ENCODE assay signal across 9 cellular contexts in genomic region chr20:32052090-32052791, GRCh38. TPM values are rescaled to one million over a fixed set of nuclear protein-coding genes. Genes with fewer than 3 reads are reported as not detected.
A peak's percentile ranks its signal among the peaks of the same experiment; 100 is the strongest.
DNase-seq lines count a peak whose midpoint lies in the region; ATAC-seq, FAIRE-seq and TF ChIP-seq lines count a peak whose summit lies in the region.
"Had no signal": no experiment of that assay in that cellular context is flagged by ENCODE, and none has a peak within 500 bp of the region (broad histone marks: within the 10 kb centered on the region; RNA-seq: fewer than 3 reads in every experiment).

TSS of gene HCK (plus strand) at chr20:32052242.

- H4K8ac ChIP-seq in H1 (ENCODE audit: extremely low read depth, insufficient read depth, low read length), result 0 out of 2 replicates have a peak within 1 kb of the TSS, but pooled peaks have one; percentile 53
- no peak within 1 kb of the TSS for H4K8ac ChIP-seq in neuronal stem cell (ENCODE audit: low read depth, low read length)

- H3K36me3 ChIP-seq in DOHH2 (ENCODE audit: control insufficient read depth, low read length), result no peaks in the 10 kb centered on the region
- H3K36me3 ChIP-seq in Karpas-422 (ENCODE audit: insufficient read depth, low read length), result no peaks in the 10 kb centered on the region
- no peaks in the 10 kb centered on the region for H3K36me3 ChIP-seq in H1 (ENCODE audit: control insufficient read depth in 2 of 4, insufficient read depth in 4 of 4, low read length in 3 of 4)
- H3K36me3 ChIP-seq in neuronal stem cell (replicated peaks in 1 of 2; ENCODE audit: control insufficient read depth in 2 of 2, insufficient read depth in 2 of 2, low read length in 2 of 2), result no peaks in the 10 kb centered on the region
- H3K36me3 ChIP-seq in osteoblast (ENCODE audit: insufficient read depth, low read length), result no peaks in the 10 kb centered on the region

- H3K79me2 ChIP-seq in DOHH2 (ENCODE audit: control insufficient read depth, low read length) (no peaks in the 10 kb centered on the region), Karpas-422 (ENCODE audit: low read length) (no peaks in the 10 kb centered on the region), H1 (ENCODE audit: control insufficient read depth in 1 of 2, insufficient read depth in 2 of 2, low read length in 2 of 2) (no peaks in the 10 kb centered on the region), osteoblast (ENCODE audit: insufficient read depth, low read length) (no peaks in the 10 kb centered on the region)

- H4K91ac ChIP-seq in H1 (replicated peaks; ENCODE audit: insufficient read length, low read length) (no peak within 1 kb of the TSS), neuronal stem cell (ENCODE audit: low read depth, low read length, poor library complexity) (no peak within 1 kb of the TSS)

- H2AK5ac ChIP-seq in H1 (ENCODE audit: low read depth, low read length) (no peak within 1 kb of the TSS), neuronal stem cell (ENCODE audit: low read depth, low read length) (no peak within 1 kb of the TSS)

- peak within 1 kb of the TSS; percentile 59 for H3K9ac ChIP-seq in Karpas-422 (ENCODE audit: low read length)
- peak within 1 kb of the TSS in 3 of 4 experiments; percentile 14 to 61 (median 17); a peak in 3 of 7 replicates for H3K9ac ChIP-seq in H1 (replicated peaks in 1 of 4; ENCODE audit: extremely low read depth in 1 of 4, low read depth in 3 of 4, low read length in 3 of 4)
- no peak within 1 kb of the TSS for H3K9ac ChIP-seq in neuronal stem cell (ENCODE audit: low read depth, low read length, poor library complexity)

- H2BK15ac ChIP-seq in H1 (ENCODE audit: low read length) (peak within 1 kb of the TSS; percentile 48; the same call in 1 of the 2 replicates), neuronal stem cell (ENCODE audit: low read length) (no peak within 1 kb of the TSS)

- peak within 1 kb of the TSS; percentile 78 for H3K4me3 ChIP-seq in DOHH2 (ENCODE audit: low read length)
- peak within 1 kb of the TSS; percentile 55 for H3K4me3 ChIP-seq in Karpas-422 (ENCODE audit: low read length)
- peak within 1 kb of the TSS; percentile 35 to 75 (median 66) for H3K4me3 ChIP-seq in H1 (ENCODE audit: extremely low read depth in 1 of 4, insufficient read depth in 2 of 4, low read depth in 3 of 4, low read length in 4 of 4)
- H3K4me3 ChIP-seq in neuronal stem cell (ENCODE audit: low read length in 2 of 2), result peak within 1 kb of the TSS in 1 of 2 donors; percentile 3
- no peak within 1 kb of the TSS for H3K4me3 ChIP-seq in osteoblast (ENCODE audit: insufficient read depth, low read length)

- no peak for TF ChIP-seq EP300 in H1 (IDR thresholded peaks at IDR 0.05; ENCODE audit: borderline replicate concordance in 1 of 2, low read depth in 2 of 2, low read length in 2 of 2)

- H3K27ac ChIP-seq in DOHH2 (ENCODE audit: low read depth, low read length), result no peak within 1 kb of the TSS
- no peak within 1 kb of the TSS for H3K27ac ChIP-seq in Karpas-422 (ENCODE audit: low read length)
- no peak within 1 kb of the TSS for H3K27ac ChIP-seq in H1 (ENCODE audit: low read depth, low read length)
- no peak within 1 kb of the TSS for H3K27ac ChIP-seq in neuronal stem cell (replicated peaks; ENCODE audit: low read length)
- H3K27ac ChIP-seq in osteoblast (ENCODE audit: low read depth, low read length), result no peak within 1 kb of the TSS

- H3K14ac ChIP-seq in H1 (ENCODE audit: insufficient read length) (no peak within 1 kb of the TSS), neuronal stem cell (ENCODE audit: low read length) (peak within 1 kb of the TSS; percentile 40)

- DNase-seq in Karpas-422 (no peak), H1 (ENCODE audit: low read depth in 1 of 2, low spot score in 2 of 2) (peak in 1 of 2 experiments; percentile 58), neuronal stem cell (ENCODE audit: low spot score) (no peak), NCI-H774 (lab: John Stamatoyannopoulos, UW) (no peak), NCI-H2107 (lab: John Stamatoyannopoulos, UW) (no peak), osteoblast (ENCODE audit: insufficient read length, low spot score, missing footprints) (no peak)

- H3K4ac ChIP-seq in H1 (replicated peaks; ENCODE audit: insufficient read length, low read depth, low read length), result no peak within 1 kb of the TSS
- H3K4ac ChIP-seq in neuronal stem cell (ENCODE audit: low read length), result no peak within 1 kb of the TSS

- no peak within 1 kb of the TSS for H2BK120ac ChIP-seq in H1 (replicated peaks; ENCODE audit: low read depth, low read length)
- no peak within 1 kb of the TSS for H2BK120ac ChIP-seq in neuronal stem cell (ENCODE audit: low read depth, low read length)

- H3K9me2 ChIP-seq in DOHH2 (replicated peaks; ENCODE audit: control insufficient read depth, low read length), result no peaks in the 10 kb centered on the region
- no peaks in the 10 kb centered on the region for H3K9me2 ChIP-seq in Karpas-422 (replicated peaks; ENCODE audit: insufficient read depth, low read length)

- CTCF ChIA-PET in H1 (lab: Charles Lee; ENCODE audit: partially characterized antibody), result interaction anchor here (1.0 to 2.2 kb wide), 3 partner anchors 17 to 205 kb away, joined by 3 to 5 read pairs (median 3); no protein-coding TSS in a partner anchor

- H2AFZ ChIP-seq in Karpas-422 (ENCODE audit: low read length) (no peak within 1 kb of the TSS), H1 (ENCODE audit: low read length) (no peak within 1 kb of the TSS; the same call in 1 of the 2 replicates), neuronal stem cell (ENCODE audit: low read length) (peak within 1 kb of the TSS; percentile 53), osteoblast (ENCODE audit: low read length) (no peak within 1 kb of the TSS)

- H3K18ac ChIP-seq in H1 (ENCODE audit: extremely low read depth, low read length) (peak within 1 kb of the TSS; percentile 71), neuronal stem cell (ENCODE audit: low read length) (peak within 1 kb of the TSS; percentile 60)

- H2BK12ac ChIP-seq in H1 (ENCODE audit: low read depth, low read length), result no peak within 1 kb of the TSS
- no peak within 1 kb of the TSS for H2BK12ac ChIP-seq in neuronal stem cell (ENCODE audit: low read length)

- H3K23me2 ChIP-seq in H1 (ENCODE audit: low read depth, low read length), result peaks cover 8% of the 10 kb centered on the region; the same call in 1 of the 2 replicates

- H2BK5ac ChIP-seq in H1 (ENCODE audit: low read depth, low read length), result no peak within 1 kb of the TSS
- H2BK5ac ChIP-seq in neuronal stem cell (ENCODE audit: low read length), result no peak within 1 kb of the TSS

- 0 out of 2 replicates have a peak, but pooled peaks cover 2% of the 10 kb centered on the region for H3F3A ChIP-seq in DOHH2 (ENCODE audit: control insufficient read depth, insufficient read depth)

- H4K5ac ChIP-seq in H1 (ENCODE audit: insufficient read length, low read depth, low read length), result no peak within 1 kb of the TSS

- no peak for TF ChIP-seq RAD21 in H1 (IDR thresholded peaks at IDR 0.05 in 1 of 2, conservative IDR thresholded peaks at IDR 0.05 in 1 of 2; ENCODE audit: low read depth in 2 of 2, low read length in 2 of 2)

- H4K20me1 ChIP-seq in DOHH2 (ENCODE audit: control insufficient read depth, insufficient read depth, low read depth, low read length) (no peaks in the 10 kb centered on the region), Karpas-422 (ENCODE audit: insufficient read depth, low read depth, low read length) (no peaks in the 10 kb centered on the region), H1 (replicated peaks in 1 of 2; ENCODE audit: control insufficient read depth in 1 of 2, insufficient read depth in 2 of 2, low read length in 2 of 2) (no peaks in the 10 kb centered on the region), osteoblast (ENCODE audit: insufficient read depth, low read length) (peaks cover 2% of the 10 kb centered on the region)

- no peaks in the 10 kb centered on the region for H3K9me3 ChIP-seq in DOHH2 (ENCODE audit: control insufficient read depth, insufficient read depth, low read length)
- no peaks in the 10 kb centered on the region for H3K9me3 ChIP-seq in Karpas-422 (ENCODE audit: low read length)
- H3K9me3 ChIP-seq in H1 (ENCODE audit: insufficient read depth in 2 of 2, low read depth in 1 of 2, low read length in 1 of 2), result no peaks in the 10 kb centered on the region
- H3K9me3 ChIP-seq in neuronal stem cell (replicated peaks in 1 of 2; ENCODE audit: control insufficient read depth in 2 of 2, insufficient read depth in 1 of 2, low read depth in 1 of 2, low read length in 2 of 2), result peaks cover 2 to 8% of the 10 kb centered on the region in 2 donors
- H3K9me3 ChIP-seq in osteoblast (ENCODE audit: low read depth, low read length), result no peaks in the 10 kb centered on the region

- H3K4me2 ChIP-seq in DOHH2 (ENCODE audit: low read length) (peak within 1 kb of the TSS; percentile 90), Karpas-422 (ENCODE audit: low read depth, low read length, poor library complexity, severe bottlenecking) (peak within 1 kb of the TSS; percentile 65), H1 (ENCODE audit: insufficient read depth in 1 of 2, low read depth in 2 of 2, low read length in 2 of 2) (peak within 1 kb of the TSS; percentile 62 to 79), neuronal stem cell (ENCODE audit: insufficient read depth, low read length, poor library complexity, severe bottlenecking) (peak within 1 kb of the TSS; percentile 57), osteoblast (ENCODE audit: insufficient read depth, low read length) (no peak within 1 kb of the TSS)

- H3K27me3 ChIP-seq in DOHH2 (ENCODE audit: control insufficient read depth, low read length) (peaks cover 16% of the 10 kb centered on the region), Karpas-422 (ENCODE audit: low read length) (no peaks in the 10 kb centered on the region), H1 (replicated peaks in 1 of 4; ENCODE audit: control insufficient read depth in 3 of 4, extremely low read depth in 1 of 4, insufficient read depth in 3 of 4, low read length in 3 of 4) (peaks cover 3 to 45% (median 33%) of the 10 kb centered on the region in 4 experiments), neuronal stem cell (ENCODE audit: control insufficient read depth in 3 of 3, insufficient read depth in 3 of 3, low read depth in 1 of 3, low read length in 3 of 3) (peaks cover 15 to 60% (median 34%) of the 10 kb centered on the region in 3 experiments), osteoblast (ENCODE audit: insufficient read depth, low read length) (peaks cover 64% of the 10 kb centered on the region)

- peaks cover 44% of the 10 kb centered on the region for H3K4me1 ChIP-seq in DOHH2 (ENCODE audit: control insufficient read depth, low read length)
- H3K4me1 ChIP-seq in Karpas-422 (ENCODE audit: low read length), result peaks cover 28% of the 10 kb centered on the region
- peaks cover 2 to 10% (median 6%) of the 10 kb centered on the region in 4 experiments; a peak in 5 of 7 replicates for H3K4me1 ChIP-seq in H1 (replicated peaks in 1 of 4; ENCODE audit: control insufficient read depth in 3 of 4, insufficient read depth in 4 of 4, low read length in 3 of 4)
- peaks cover 0 to 2% of the 10 kb centered on the region in 2 donors for H3K4me1 ChIP-seq in neuronal stem cell (ENCODE audit: control insufficient read depth in 2 of 2, insufficient read depth in 1 of 2, low read depth in 1 of 2, low read length in 2 of 2)
- H3K4me1 ChIP-seq in osteoblast (ENCODE audit: insufficient read depth, low read length), result no peaks in the 10 kb centered on the region

- ATAC-seq in HG02678 (IDR thresholded peaks at IDR 0.05; ENCODE audit: unreplicated experiment), result no peak
- ATAC-seq: HCT116 had no signal

- H2BK20ac ChIP-seq in H1 (ENCODE audit: low read length), result no peak within 1 kb of the TSS

- TF ChIP-seq CTCF in DOHH2 (IDR thresholded peaks at IDR 0.05; ENCODE audit: low read depth, low read length, poor library complexity, severe bottlenecking) (peak; percentile 34), H1 (IDR thresholded peaks at IDR 0.05; ENCODE audit: control extremely low read depth in 1 of 3, insufficient read depth in 1 of 3, low read depth in 1 of 3, low read length in 3 of 3) (no peak), osteoblast (IDR thresholded peaks at IDR 0.05; ENCODE audit: extremely low read depth, low read depth, low read length) (no peak)

- WGBS in H1 (ENCODE audit: extremely low coverage in 1 of 2, insufficient coverage in 1 of 2, insufficient read length in 1 of 2, insufficient replicate concordance in 2 of 2, low coverage in 1 of 2, low lambda C conversion rate in 2 of 2, missing lambda C conversion rate in 1 of 2), 2 experiments, result 2% methylated on average over 49 of the region's 58 CpGs; no CpG with 5 or more reads in 1 of the 2 experiments
- no CpG with 5 or more reads among the region's 58 CpGs for WGBS in neuronal stem cell (ENCODE audit: extremely low coverage in 2 of 2, insufficient read length in 2 of 2, insufficient replicate concordance in 1 of 2), 2 donors

- no peak for FAIRE-seq in H1 (lab: Jason Lieb, UNC)

- TF ChIP-seq POLR2A in H1 (IDR thresholded peaks at IDR 0.05; ENCODE audit: control extremely low read depth in 1 of 2, low read depth in 2 of 2, low read length in 2 of 2), result no peak

- POLR2A ChIA-PET in H1 (lab: Charles Lee; ENCODE audit: partially characterized antibody), result interaction anchor here (0.6 to 1.3 kb wide), 3 partner anchors 12 to 38 kb away, joined by 3 to 4 read pairs (median 3); no protein-coding TSS in a partner anchor

- H3K79me1 ChIP-seq in H1 (ENCODE audit: low read depth, low read length), result no peaks in the 10 kb centered on the region
- no peaks in the 10 kb centered on the region for H3K79me1 ChIP-seq in neuronal stem cell (ENCODE audit: low read depth, low read length)

- no peak within 1 kb of the TSS for H3K56ac ChIP-seq in H1 (replicated peaks; ENCODE audit: insufficient read length, low read depth, low read length)

- H3K23ac ChIP-seq in H1 (ENCODE audit: insufficient read length) (no peak within 1 kb of the TSS), neuronal stem cell (ENCODE audit: low read depth, low read length, poor library complexity) (peak within 1 kb of the TSS; percentile 31)

RNA-seq across cellular contexts. Expression of gene HCK, which starts in this region (rescaled TPM):
- 16.9 and 22.5 TPM in 2 replicates for total RNA-seq in Karpas-422 (2014; rRNA removed; shearing (Covaris generic); ENCODE audit: low replicate concordance)
- total RNA-seq in H1 (2021; fragmentation: NEBNext Ultra II Directional; extraction: Animal tissue kit (Norgen Biotek cat#: 25700)), result 0.37 and 0.82 TPM in 2 replicates
- polyA plus RNA-seq in H1 (2011; rRNA removed), result 4.3 and 4.4 TPM in 2 replicates
- 4.6 TPM for polyA plus RNA-seq in H1 (2011; cell fraction: cytosol; rRNA removed)
- 4.5 TPM for polyA plus RNA-seq in H1 (2011; cell fraction: nucleus; rRNA removed)
- polyA plus RNA-seq in H1 (2012, experiment 1 of 2), result 3.0 to 5.6 TPM (median 4.3 TPM) in 4 replicates
- 3.6 TPM for polyA plus RNA-seq in H1 (2012, experiment 2 of 2)
- 0.30 TPM for polyA plus RNA-seq in H1 (2013, experiment 1 of 2)
- polyA plus RNA-seq in H1 (2013, experiment 2 of 2), result 0.37 TPM
- 3.5 and 4.4 TPM in 2 replicates for polyA minus RNA-seq in H1 (2011; rRNA and poly(A)+ RNA removed)
- polyA minus RNA-seq in H1 (2011; cell fraction: cytosol; rRNA and poly(A)+ RNA removed), result 2.6 TPM
- polyA minus RNA-seq in H1 (2011; cell fraction: nucleus; rRNA and poly(A)+ RNA removed), result 1.6 TPM
- polyA plus RNA-seq in neuronal stem cell (2013, experiment 1 of 2), result 0.25 TPM
- 0.14 TPM for polyA plus RNA-seq in neuronal stem cell (2013, experiment 2 of 2)
- total RNA-seq in osteoblast, result 0.36 TPM in 1 of 2 replicates, not detected in the other
